In genomic region chr5:36507332-36507952, GRCh38 we compare ENCODE assay signal across 8 cellular contexts.
DNase-seq lines count a peak whose midpoint lies in the region; ATAC-seq and TF ChIP-seq lines count a peak whose summit lies in the region.

No MANE protein-coding gene starts in this region.

- peak; percentile 76 for ATAC-seq in GM19395 (IDR thresholded peaks at IDR 0.05; ENCODE audit: unreplicated experiment)
- peak; percentile 60 for ATAC-seq in Right ventricle myocardium inferior
- ATAC-seq in HG03378 (IDR thresholded peaks at IDR 0.05; ENCODE audit: unreplicated experiment) = no peak

- TF ChIP-seq POLR2A in prostate gland (IDR thresholded peaks at IDR 0.05) = no peak

- H3K9me3 ChIP-seq in SK-N-SH = no peaks in the 10 kb centered on the region
- H3K9me3 ChIP-seq in prostate gland = no peaks in the 10 kb centered on the region

- TF ChIP-seq EP300 in SK-N-SH (IDR thresholded peaks at IDR 0.05; ENCODE audit: borderline replicate concordance in 1 of 2, low read depth in 1 of 2, low read length in 1 of 2) = no peak

- H3K4me2 ChIP-seq in SK-N-SH = no peak overlapping the region

- H4K20me1 ChIP-seq in SK-N-SH (ENCODE audit: insufficient read depth) = no peaks in the 10 kb centered on the region

- CTCF ChIA-PET in SK-N-SH (lab: Yijun Ruan, JAX) = interaction anchor here (0.7 to 6.4 kb wide), 16 partner anchors 10 to 576 kb away, joined by 3 to 73 read pairs (median 3); no protein-coding TSS in a partner anchor
- CTCF ChIA-PET in activated naive CD4-positive, alpha-beta T cell treated with anti-CD3 and anti-CD28 coated beads for 36 hours (lab: Charles Lee) = interaction anchor here (0.6 to 4.1 kb wide), 11 partner anchors 13 to 429 kb away, joined by 3 to 30 read pairs (median 3); no protein-coding TSS in a partner anchor

- DNase-seq in Ammon's horn (ENCODE audit: low spot score) (peak; percentile 74), MV-4-11 (lab: John Stamatoyannopoulos, UW) (peak; percentile 49), SK-N-SH (peak; percentile 62), Right ventricle myocardium inferior (ENCODE audit: missing footprints) (peak; percentile 83), prostate gland (ENCODE audit: low spot score) (peak; percentile 78)
- peak; percentile 87 for DNase-seq in activated naive CD4-positive, alpha-beta T cell treated with anti-CD3 and anti-CD28 coated beads for 36 hours

- H3K27me3 ChIP-seq in SK-N-SH (ENCODE audit: insufficient read depth) (peaks cover 6% of the 10 kb centered on the region; the same call in 1 of the 2 replicates), prostate gland (replicated peaks; ENCODE audit: insufficient read depth) (no peaks in the 10 kb centered on the region)

- H3K4me1 ChIP-seq in SK-N-SH (ENCODE audit: control insufficient read depth in 1 of 2, insufficient read depth in 2 of 2, low read depth in 1 of 2, low read length in 1 of 2) (no peaks in the 10 kb centered on the region), prostate gland (replicated peaks) (no peaks in the 10 kb centered on the region)

- H3K4me3 ChIP-seq in SK-N-SH (ENCODE audit: low read depth in 2 of 2, low read length in 1 of 2) = no peak overlapping the region; a peak in 1 of 4 replicates
- no peak overlapping the region for H3K4me3 ChIP-seq in prostate gland

- no peaks in the 10 kb centered on the region for H3K79me2 ChIP-seq in SK-N-SH (ENCODE audit: insufficient read depth)

- H3K4me3 Mint-ChIP-seq in activated naive CD4-positive, alpha-beta T cell treated with anti-CD3 and anti-CD28 coated beads for 36 hours = no peak overlapping the region

- no peaks in the 10 kb centered on the region for H3K36me3 Mint-ChIP-seq in activated naive CD4-positive, alpha-beta T cell treated with anti-CD3 and anti-CD28 coated beads for 36 hours (ENCODE audit: low read depth)

- H3K27me3 Mint-ChIP-seq in activated naive CD4-positive, alpha-beta T cell treated with anti-CD3 and anti-CD28 coated beads for 36 hours (ENCODE audit: low read depth) = peaks cover 5% of the 10 kb centered on the region

- TF ChIP-seq RAD21 in SK-N-SH (IDR thresholded peaks at IDR 0.05; ENCODE audit: low read length) = peak; percentile 73

- H3F3A ChIP-seq in SK-N-SH (replicated peaks; ENCODE audit: insufficient read depth) = no peaks in the 10 kb centered on the region

- intact Hi-C loops in activated naive CD4-positive, alpha-beta T cell treated with anti-CD3 and anti-CD28 coated beads for 36 hours (cut with micrococcal nuclease) = loop anchor here (1.0 to 2.0 kb wide), 6 partner anchors 92 to 428 kb away; no protein-coding TSS in a partner anchor
- intact Hi-C loops in Right ventricle myocardium inferior (cut with DNase I) = loop anchor here (2.0 to 5.0 kb wide), 2 partner anchors 93 to 185 kb away; no protein-coding TSS in a partner anchor
- intact Hi-C loops in prostate gland (cut with DNase I) = loop anchor here (2.0 to 10.0 kb wide), 2 partner anchors 93 to 187 kb away; no protein-coding TSS in a partner anchor

- H2AFZ ChIP-seq in SK-N-SH (ENCODE audit: low read depth) = no peak overlapping the region

- TF ChIP-seq CTCF in SK-N-SH (IDR thresholded peaks at IDR 0.05) = peak; percentile 90
- TF ChIP-seq CTCF in prostate gland (IDR thresholded peaks at IDR 0.05) = peak; percentile 54 to 90 (median 76)

- WGBS in SK-N-SH (ENCODE audit: low lambda C conversion rate) = 34% methylated on average over 6 of the region's 6 CpGs
- 55% methylated on average over 6 of the region's 6 CpGs for WGBS in prostate gland

- POLR2A ChIA-PET in SK-N-SH (lab: Yijun Ruan, JAX) = no interaction called here

- H3K27ac ChIP-seq in SK-N-SH (ENCODE audit: low read depth in 2 of 2, low read length in 1 of 2) (no peak overlapping the region), prostate gland (no peak overlapping the region)

- no peak overlapping the region for H3K27ac Mint-ChIP-seq in activated naive CD4-positive, alpha-beta T cell treated with anti-CD3 and anti-CD28 coated beads for 36 hours

- H3K4me1 Mint-ChIP-seq in activated naive CD4-positive, alpha-beta T cell treated with anti-CD3 and anti-CD28 coated beads for 36 hours (ENCODE audit: low read depth) = no peaks in the 10 kb centered on the region

- H3K9ac ChIP-seq in SK-N-SH = no peak overlapping the region

- no peaks in the 10 kb centered on the region for H3K9me2 ChIP-seq in SK-N-SH

- peaks cover 2% of the 10 kb centered on the region for H3K9me3 Mint-ChIP-seq in activated naive CD4-positive, alpha-beta T cell treated with anti-CD3 and anti-CD28 coated beads for 36 hours

- H3K36me3 ChIP-seq in SK-N-SH (replicated peaks in 1 of 2; ENCODE audit: control insufficient read depth in 1 of 2, insufficient read depth in 2 of 2, low read length in 1 of 2) = no peaks in the 10 kb centered on the region
- no peaks in the 10 kb centered on the region for H3K36me3 ChIP-seq in prostate gland

TF ChIP-seq in SK-N-SH, 30 proteins besides CTCF, POLR2A, EP300 and RAD21:
- TF ChIP-seq SMC3 (IDR thresholded peaks at IDR 0.05; ENCODE audit: low read depth, low read length) = peak; percentile 90
- TF ChIP-seq MEF2A (IDR thresholded peaks at IDR 0.05; ENCODE audit: borderline replicate concordance, low read depth) = no peak
